8 cellular contexts compared by ENCODE assay signal in the genomic region with DNA sequence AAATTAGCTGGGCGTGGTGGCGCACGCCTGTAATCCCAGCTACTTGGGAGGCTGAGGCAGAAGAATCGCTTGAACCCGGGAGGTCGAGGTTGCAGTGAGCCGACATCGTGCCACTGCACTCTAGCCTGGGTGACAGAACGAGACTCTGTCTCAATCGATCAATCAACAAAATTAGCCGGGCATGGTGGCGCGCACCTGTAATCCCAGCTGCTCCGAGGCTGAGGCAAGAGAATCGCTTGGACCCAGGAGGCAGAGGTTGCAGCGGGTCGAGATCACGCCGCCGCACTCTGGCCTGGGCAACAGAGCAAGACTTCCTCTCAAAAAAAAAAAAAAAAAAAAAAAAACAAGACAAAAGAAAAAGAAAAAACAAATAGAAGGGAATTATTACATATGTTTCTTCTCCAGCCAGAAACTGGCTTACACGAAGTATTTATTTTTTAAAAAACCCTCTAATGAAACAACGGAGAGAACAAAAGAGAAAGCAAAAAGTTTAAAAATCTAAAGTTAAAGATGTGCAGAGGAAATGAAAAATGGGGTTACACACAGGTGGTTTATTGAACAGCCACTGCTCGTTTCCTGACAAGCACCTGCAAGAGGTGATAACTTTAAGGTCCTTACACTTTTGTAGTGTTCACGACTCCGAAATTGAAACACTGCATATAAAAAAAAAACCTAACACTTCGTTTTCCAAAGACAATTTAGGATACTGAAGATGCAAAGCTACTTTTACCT. TPM values are rescaled to one million over a fixed set of nuclear protein-coding genes. Genes with fewer than 3 reads are reported as not detected.
DNase-seq lines count a peak whose midpoint lies in the region; ATAC-seq and TF ChIP-seq lines count a peak whose summit lies in the region.

No MANE protein-coding gene starts in this region.

- peaks cover 16 to 22% of the 10 kb centered on the region in 2 donors for H3K36me3 Mint-ChIP-seq in activated naive CD4-positive, alpha-beta T cell treated with anti-CD3 and anti-CD28 coated beads, Interleukin-2, amount 50 U/mL, for 72 hours

- no peak for TF ChIP-seq POLR2A in tibial nerve (IDR thresholded peaks at IDR 0.05)

- intact Hi-C loops in left lung (cut with DNase I) = no loop called here

- no peak for TF ChIP-seq CTCF in left lung (IDR thresholded peaks at IDR 0.05)
- no peak for TF ChIP-seq CTCF in tibial nerve (IDR thresholded peaks at IDR 0.05)

- H3K4me3 ChIP-seq in left lung (peak overlapping the region; percentile 83 to 89), tibial nerve (peak overlapping the region in 3 of 4 donors; percentile 90 to 98 (median 96))

- peak overlapping the region; percentile 85 to 93 for H3K27ac Mint-ChIP-seq in activated naive CD4-positive, alpha-beta T cell treated with anti-CD3 and anti-CD28 coated beads, Interleukin-2, amount 50 U/mL, for 72 hours

- TF ChIP-seq EP300 in tibial nerve (IDR thresholded peaks at IDR 0.05) = no peak

- H3K4me1 ChIP-seq in left lung = peaks cover 12 to 50% of the 10 kb centered on the region in 2 donors
- peaks cover 0 to 26% (median 16%) of the 10 kb centered on the region in 4 donors for H3K4me1 ChIP-seq in tibial nerve

- DNase-seq in stimulated activated naive CD4-positive, alpha-beta T cell (lab: John Stamatoyannopoulos, UW) = peak in 4 of 6 experiments; percentile 2 to 69 (median 58)
- DNase-seq in stimulated activated naive CD4-positive, alpha-beta T cell treated with Interleukin-2 at 50 U/mL for 16 hours (lab: John Stamatoyannopoulos, UW) = no peak
- peak in 1 of 2 donors; percentile 27 for DNase-seq in activated naive CD4-positive, alpha-beta T cell treated with anti-CD3 and anti-CD28 coated beads, Interleukin-2, amount 50 U/mL, for 72 hours (ENCODE audit: low spot score in 2 of 2)
- DNase-seq in left lung (no peak), tibial nerve (ENCODE audit: low spot score in 2 of 2) (no peak), pons (ENCODE audit: low spot score) (no peak), cortex of kidney (lab: John Stamatoyannopoulos, UW) (no peak), NCI-H510A (lab: John Stamatoyannopoulos, UW) (no peak)

- H3K9me3 Mint-ChIP-seq in activated naive CD4-positive, alpha-beta T cell treated with anti-CD3 and anti-CD28 coated beads, Interleukin-2, amount 50 U/mL, for 72 hours = no peaks in the 10 kb centered on the region

- H3K9me3 ChIP-seq in left lung (no peaks in the 10 kb centered on the region), tibial nerve (no peaks in the 10 kb centered on the region)

- H3K36me3 ChIP-seq in left lung (peaks cover 0 to 8% of the 10 kb centered on the region in 2 donors), tibial nerve (peaks cover 0 to 17% (median 0%) of the 10 kb centered on the region in 3 donors)

- H3K27ac ChIP-seq in left lung (peak overlapping the region in 1 of 2 donors; percentile 88), tibial nerve (peak overlapping the region in 2 of 4 donors; percentile 93)

- H3K27me3 ChIP-seq in left lung (no peaks in the 10 kb centered on the region), tibial nerve (no peaks in the 10 kb centered on the region)

- ATAC-seq in activated naive CD4-positive, alpha-beta T cell treated with anti-CD3 and anti-CD28 coated beads, Interleukin-2, amount 50 U/mL, for 72 hours = no peak
- no peak for ATAC-seq in left lung

- WGBS in tibial nerve, 2 donors = 75% methylated on average over 26 of the region's 26 CpGs

RNA-seq across cellular contexts. Expression of a gene that starts 1.4 kb away (rescaled TPM):
- total RNA-seq in activated naive CD4-positive, alpha-beta T cell treated with anti-CD3 and anti-CD28 coated beads, Interleukin-2, amount 50 U/mL, for 72 hours = 10 to 100 TPM; 53.3 to 76.5 TPM
- total RNA-seq in left lung = 10 to 100 TPM; 38.6 to 41.2 TPM
- 10 to 100 TPM; 26.8 to 42.3 (median 31.1) TPM for total RNA-seq in tibial nerve

RNA-seq across cellular contexts. Expression of a gene that starts 35.4 kb away (rescaled TPM):
- 10 to 100 TPM; 25.0 to 45.2 TPM for total RNA-seq in activated naive CD4-positive, alpha-beta T cell treated with anti-CD3 and anti-CD28 coated beads, Interleukin-2, amount 50 U/mL, for 72 hours
- total RNA-seq in left lung (10 to 100 TPM; 23.7 to 24.3 TPM), tibial nerve (10 to 100 TPM; 12.4 to 26.1 (median 14.5) TPM)

Comparison
In these comparisons a context has a peak if more than half of its experiments do, and no peak if none do; other contexts are left out.
1. DNase-seq: peak in stimulated activated naive CD4-positive, alpha-beta T cell (4 of 6); none in stimulated activated naive CD4-positive, alpha-beta T cell treated with Interleukin-2 at 50 U/mL for 16 hours (single experiment), left lung (0 of 2), tibial nerve (0 of 2), pons (single experiment), cortex of kidney (single experiment) and NCI-H510A (single experiment).